1 cellular context compared by ENCODE assay signal in the genomic region with DNA sequence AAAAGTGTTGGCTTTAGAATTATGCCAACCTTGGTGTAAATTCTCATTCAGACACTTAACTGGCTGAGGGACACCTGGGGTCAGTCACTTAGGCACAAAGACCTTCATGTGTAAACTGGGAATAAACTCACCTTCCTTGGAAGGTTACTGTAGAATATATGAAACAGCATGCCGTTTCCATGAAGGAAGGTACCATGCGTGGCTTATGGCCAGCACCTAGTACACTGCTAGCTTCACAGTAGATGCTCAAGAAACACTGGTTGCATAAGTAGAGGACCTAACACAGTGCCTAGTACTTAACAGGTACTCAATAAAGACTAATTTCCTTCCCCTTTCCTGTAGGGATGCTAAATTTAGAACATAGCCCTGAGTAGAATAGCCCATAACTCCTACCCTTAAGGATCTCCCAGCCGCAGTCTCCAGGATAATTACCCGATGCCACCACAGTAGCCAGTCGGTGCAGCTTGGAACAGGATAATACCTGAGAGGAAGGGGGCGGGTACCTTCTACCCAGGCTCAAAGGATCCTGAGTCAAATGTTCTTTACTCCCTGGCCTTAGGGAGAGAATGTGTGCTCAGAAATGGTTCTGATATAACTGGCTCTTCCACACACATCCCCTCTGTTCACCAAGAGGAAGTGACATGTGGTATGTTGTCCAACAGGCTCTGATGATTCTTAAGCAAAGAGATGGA.
TF ChIP-seq lines count a peak whose summit lies in the region.

No MANE protein-coding gene starts in this region.

TF ChIP-seq in HepG2, 621 proteins besides CTCF, POLR2A, EP300 and RAD21 (continues in another document):
- TF ChIP-seq SALL1 (CRISPR knock-in tag; IDR thresholded peaks at IDR 0.05) (no peak), ZNF460 (CRISPR knock-in tag; IDR thresholded peaks at IDR 0.05; ENCODE audit: borderline replicate concordance) (0 out of 2 replicates have a peak, but pooled peaks have one; percentile 6), BHLHE40 (IDR thresholded peaks at IDR 0.05; ENCODE audit: low read length) (no peak), CEBPG (CRISPR knock-in tag; IDR thresholded peaks at IDR 0.05) (0 out of 2 replicates have a peak, but pooled peaks have one; percentile 28), ZNF232 (CRISPR knock-in tag; IDR thresholded peaks at IDR 0.05; ENCODE audit: borderline replicate concordance) (0 out of 2 replicates have a peak, but pooled peaks have one; percentile 16), PCBP2 (optimal IDR thresholded peaks at IDR 0.05; ENCODE audit: low read depth, low read length, poor library complexity, severe bottlenecking) (no peak), E2F2 (CRISPR knock-in tag; IDR thresholded peaks at IDR 0.05; ENCODE audit: borderline replicate concordance) (no peak), FOXC1 (CRISPR knock-in tag; IDR thresholded peaks at IDR 0.05; ENCODE audit: borderline replicate concordance) (no peak), REST (IDR thresholded peaks at IDR 0.05; ENCODE audit: borderline replicate concordance in 1 of 2, low read depth in 1 of 2, low read length in 2 of 2) (no peak), HNRNPK (IDR thresholded peaks at IDR 0.05; ENCODE audit: low read depth, low read length, poor library complexity, severe bottlenecking) (no peak), POLR2AphosphoS5 (IDR thresholded peaks at IDR 0.05; ENCODE audit: low read depth, low read length) (peak; percentile 10; the same call in 1 of the 2 replicates), ZNF883 (CRISPR knock-in tag; IDR thresholded peaks at IDR 0.05; ENCODE audit: not compliant biosample characterization) (no peak), FOXA3 (CRISPR knock-in tag; IDR thresholded peaks at IDR 0.05) (0 out of 2 replicates have a peak, but pooled peaks have one; percentile 4), NCOA5 (CRISPR knock-in tag; IDR thresholded peaks at IDR 0.05) (0 out of 2 replicates have a peak, but pooled peaks have one; percentile 39), IRX3 (CRISPR knock-in tag; IDR thresholded peaks at IDR 0.05; ENCODE audit: borderline replicate concordance, low read depth) (no peak), ZFP41 (CRISPR knock-in tag; IDR thresholded peaks at IDR 0.05; ENCODE audit: borderline replicate concordance) (no peak), MTF2 (CRISPR knock-in tag; IDR thresholded peaks at IDR 0.05; ENCODE audit: borderline replicate concordance) (no peak), CC2D1A (CRISPR knock-in tag; IDR thresholded peaks at IDR 0.05) (peak; percentile 76; the same call in 1 of the 2 replicates), ZBTB8A (CRISPR knock-in tag; IDR thresholded peaks at IDR 0.05; ENCODE audit: borderline replicate concordance, low read depth) (no peak), ZSCAN31 (CRISPR knock-in tag; IDR thresholded peaks at IDR 0.05; ENCODE audit: low read depth) (0 out of 2 replicates have a peak, but pooled peaks have one; percentile 34), RBM39 (IDR thresholded peaks at IDR 0.05; ENCODE audit: low read depth, low read length, poor library complexity, severe bottlenecking) (no peak), GMEB1 (CRISPR knock-in tag; IDR thresholded peaks at IDR 0.05; ENCODE audit: borderline replicate concordance) (no peak), ZNF432 (CRISPR knock-in tag; IDR thresholded peaks at IDR 0.05; ENCODE audit: borderline replicate concordance) (no peak), ZBTB14 (CRISPR knock-in tag; IDR thresholded peaks at IDR 0.05) (no peak), TEF (CRISPR knock-in tag; IDR thresholded peaks at IDR 0.05) (peak; percentile 71; the same call in 1 of the 2 replicates), ASH2L (IDR thresholded peaks at IDR 0.05; ENCODE audit: insufficient read length, low read depth, low read length) (no peak), GTF3A (CRISPR knock-in tag; conservative IDR thresholded peaks at IDR 0.05) (no peak), ZSCAN20 (CRISPR knock-in tag; IDR thresholded peaks at IDR 0.05; ENCODE audit: borderline replicate concordance) (no peak), RBFOX2 (IDR thresholded peaks at IDR 0.05; ENCODE audit: low read depth, low read length) (peak; percentile 20), GATAD1 (CRISPR knock-in tag; IDR thresholded peaks at IDR 0.05) (no peak), ONECUT2 (CRISPR knock-in tag; IDR thresholded peaks at IDR 0.05) (0 out of 2 replicates have a peak, but pooled peaks have one; percentile 28), ZBTB2 (CRISPR knock-in tag; IDR thresholded peaks at IDR 0.05; ENCODE audit: low read depth) (no peak), ZNF383 (CRISPR knock-in tag; IDR thresholded peaks at IDR 0.05; ENCODE audit: borderline replicate concordance) (peak; percentile 33; the same call in 1 of the 2 replicates), STAG1 (CRISPR knock-in tag; IDR thresholded peaks at IDR 0.05) (no peak), ZNF3 (CRISPR knock-in tag; IDR thresholded peaks at IDR 0.05) (0 out of 2 replicates have a peak, but pooled peaks have one; percentile 59), ZNF768 (CRISPR knock-in tag; IDR thresholded peaks at IDR 0.05) (no peak), SIN3B (IDR thresholded peaks at IDR 0.05; ENCODE audit: low read length) (no peak), ZNF510 (CRISPR knock-in tag; IDR thresholded peaks at IDR 0.05; ENCODE audit: low read depth) (peak; percentile 26; the same call in 1 of the 2 replicates), TGIF2 (CRISPR knock-in tag; IDR thresholded peaks at IDR 0.05) (peak; percentile 29; the same call in 1 of the 2 replicates), ZNF792 (CRISPR knock-in tag; IDR thresholded peaks at IDR 0.05) (no peak; the same call in 1 of the 2 replicates)
- TF ChIP-seq, protein P1, sequence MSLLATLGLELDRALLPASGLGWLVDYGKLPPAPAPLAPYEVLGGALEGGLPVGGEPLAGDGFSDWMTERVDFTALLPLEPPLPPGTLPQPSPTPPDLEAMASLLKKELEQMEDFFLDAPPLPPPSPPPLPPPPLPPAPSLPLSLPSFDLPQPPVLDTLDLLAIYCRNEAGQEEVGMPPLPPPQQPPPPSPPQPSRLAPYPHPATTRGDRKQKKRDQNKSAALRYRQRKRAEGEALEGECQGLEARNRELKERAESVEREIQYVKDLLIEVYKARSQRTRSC (CRISPR knock-in tag; IDR thresholded peaks at IDR 0.05; ENCODE audit: low read depth), result 0 out of 2 replicates have a peak, but pooled peaks have one; percentile 76
- TF ChIP-seq, protein P2, sequence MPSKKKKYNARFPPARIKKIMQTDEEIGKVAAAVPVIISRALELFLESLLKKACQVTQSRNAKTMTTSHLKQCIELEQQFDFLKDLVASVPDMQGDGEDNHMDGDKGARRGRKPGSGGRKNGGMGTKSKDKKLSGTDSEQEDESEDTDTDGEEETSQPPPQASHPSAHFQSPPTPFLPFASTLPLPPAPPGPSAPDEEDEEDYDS (CRISPR knock-in tag; IDR thresholded peaks at IDR 0.05), result 0 out of 2 replicates have a peak, but pooled peaks have one; percentile 28
- TF ChIP-seq, protein P3, sequence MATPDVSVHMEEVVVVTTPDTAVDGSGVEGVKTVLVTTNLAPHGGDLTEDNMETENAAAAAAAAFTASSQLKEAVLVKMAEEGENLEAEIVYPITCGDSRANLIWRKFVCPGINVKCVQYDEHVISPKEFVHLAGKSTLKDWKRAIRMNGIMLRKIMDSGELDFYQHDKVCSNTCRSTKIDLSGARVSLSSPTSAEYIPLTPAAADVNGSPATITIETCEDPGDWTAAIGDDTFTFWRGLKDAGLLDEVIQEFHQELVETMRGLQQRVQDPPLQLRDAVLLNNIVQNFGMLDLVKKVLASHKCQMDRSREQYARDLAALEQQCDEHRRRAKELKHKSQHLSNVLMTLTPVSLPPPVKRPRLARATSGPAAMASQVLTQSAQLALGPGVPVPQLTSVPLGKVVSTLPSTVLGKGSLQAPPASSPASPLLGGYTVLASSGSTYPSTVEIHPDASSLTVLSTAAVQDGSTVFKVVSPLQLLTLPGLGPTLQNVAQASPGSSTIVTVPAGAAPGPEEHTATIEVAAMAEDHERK (CRISPR knock-in tag; IDR thresholded peaks at IDR 0.05; ENCODE audit: low read depth), result no peak
- TF ChIP-seq, protein P4, sequence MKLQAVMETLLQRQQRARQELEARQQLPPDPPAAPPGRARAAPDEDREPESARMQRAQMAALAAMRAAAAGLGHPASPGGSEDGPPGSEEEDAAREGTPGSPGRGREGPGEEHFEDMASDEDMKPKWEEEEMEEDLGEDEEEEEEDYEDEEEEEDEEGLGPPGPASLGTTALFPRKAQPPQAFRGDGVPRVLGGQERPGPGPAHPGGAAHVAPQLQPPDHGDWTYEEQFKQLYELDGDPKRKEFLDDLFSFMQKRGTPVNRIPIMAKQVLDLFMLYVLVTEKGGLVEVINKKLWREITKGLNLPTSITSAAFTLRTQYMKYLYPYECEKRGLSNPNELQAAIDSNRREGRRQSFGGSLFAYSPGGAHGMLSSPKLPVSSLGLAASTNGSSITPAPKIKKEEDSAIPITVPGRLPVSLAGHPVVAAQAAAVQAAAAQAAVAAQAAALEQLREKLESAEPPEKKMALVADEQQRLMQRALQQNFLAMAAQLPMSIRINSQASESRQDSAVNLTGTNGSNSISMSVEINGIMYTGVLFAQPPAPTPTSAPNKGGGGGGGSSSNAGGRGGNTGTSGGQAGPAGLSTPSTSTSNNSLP (IDR thresholded peaks at IDR 0.05; ENCODE audit: low read depth, low read length), result no peak
- TF ChIP-seq, protein P5, sequence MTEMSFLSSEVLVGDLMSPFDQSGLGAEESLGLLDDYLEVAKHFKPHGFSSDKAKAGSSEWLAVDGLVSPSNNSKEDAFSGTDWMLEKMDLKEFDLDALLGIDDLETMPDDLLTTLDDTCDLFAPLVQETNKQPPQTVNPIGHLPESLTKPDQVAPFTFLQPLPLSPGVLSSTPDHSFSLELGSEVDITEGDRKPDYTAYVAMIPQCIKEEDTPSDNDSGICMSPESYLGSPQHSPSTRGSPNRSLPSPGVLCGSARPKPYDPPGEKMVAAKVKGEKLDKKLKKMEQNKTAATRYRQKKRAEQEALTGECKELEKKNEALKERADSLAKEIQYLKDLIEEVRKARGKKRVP (CRISPR knock-in tag; IDR thresholded peaks at IDR 0.05), result 0 out of 4 replicates have a peak, but pooled peaks of 1 of the 2 experiments have one; percentile 34
